9 cellular contexts compared by ENCODE assay signal in genomic region chr5:61450170-61450815, GRCh38.
DNase-seq lines count a peak whose midpoint lies in the region; FAIRE-seq and TF ChIP-seq lines count a peak whose summit lies in the region.
"Had no signal": no experiment of that assay in that cellular context is flagged by ENCODE, and none has a peak within 500 bp of the region (broad histone marks: within the 10 kb centered on the region; RNA-seq: fewer than 3 reads in every experiment).

No MANE protein-coding gene starts in this region.

- H3K36me3 Mint-ChIP-seq in Caco-2 (ENCODE audit: insufficient read depth, unreplicated experiment): peaks cover 6% of the 10 kb centered on the region

- in situ Hi-C loops in brain microvascular endothelial cell (cut with HindIII; ENCODE audit: low pct_ligation_motif_present, low sequenced_read_pairs): no loop called here

- DNase-seq in HTR-8/SVneo (ENCODE audit: insufficient read length, low spot score): peak; percentile 49
- DNase-seq in brain microvascular endothelial cell: peak; percentile 67
- DNase-seq in iris pigment epithelial cell (ENCODE audit: low read depth): peak; percentile 80
- DNase-seq in superior temporal gyrus (ENCODE audit: extremely low spot score): peak; percentile 58
- DNase-seq in OCI-M1 (lab: John Stamatoyannopoulos, UW): no peak
- no peak for DNase-seq in globus pallidus (ENCODE audit: low spot score)
- no peak for DNase-seq in Caco-2
- DNase-seq in AML-193 (lab: John Stamatoyannopoulos, UW): no peak

- no TSS peak for BruUV-seq in Caco-2 (replicated peaks; lab: Mats Ljungman, UMichigan)

- no peak overlapping the region for H3K4me3 Mint-ChIP-seq in Caco-2 (ENCODE audit: unreplicated experiment)
- H3K4me3 Mint-ChIP-seq: dendritic cell treated with granulocyte-macrophage colony-stimulating factor and Interleukin-4, amounts not matched to agents 40 ng/mL and 50 ng/mL, for 4 days had no signal

- no peak for FAIRE-seq in HTR-8/SVneo (lab: Jason Lieb, UNC)

- H3K27ac Mint-ChIP-seq in Caco-2 (ENCODE audit: unreplicated experiment): no peak overlapping the region
- H3K27ac Mint-ChIP-seq: dendritic cell treated with granulocyte-macrophage colony-stimulating factor and Interleukin-4, amounts not matched to agents 40 ng/mL and 50 ng/mL, for 4 days had no signal

- H3K27ac ChIP-seq in brain microvascular endothelial cell: peak overlapping the region; percentile 31

- no peaks in the 10 kb centered on the region for H3K36me3 ChIP-seq in brain microvascular endothelial cell (replicated peaks)
- no peaks in the 10 kb centered on the region; the same call in 1 of the 2 replicates for H3K36me3 ChIP-seq in Caco-2 (ENCODE audit: control insufficient read depth, insufficient read depth, low read length)

- intact Hi-C loops in Caco-2 (cut with micrococcal nuclease; ENCODE audit: unreplicated experiment): no loop called here

- H3K9me3 ChIP-seq in Caco-2: no peaks in the 10 kb centered on the region; the same call in 1 of the 2 replicates

- POLR2A ChIA-PET in Caco-2 (lab: Charles Lee): no interaction called here

- peaks cover 19% of the 10 kb centered on the region for H3K9me3 Mint-ChIP-seq in Caco-2 (ENCODE audit: unreplicated experiment)

- H3K4me3 ChIP-seq in brain microvascular endothelial cell (ENCODE audit: low read depth, low read length) (no peak overlapping the region), Caco-2 (ENCODE audit: low read depth, low read length) (no peak overlapping the region)

- H3K4me1 Mint-ChIP-seq in Caco-2 (ENCODE audit: low read depth, unreplicated experiment): no peaks in the 10 kb centered on the region

- no peaks in the 10 kb centered on the region for H3K27me3 Mint-ChIP-seq in Caco-2 (ENCODE audit: insufficient read depth, unreplicated experiment)
- H3K27me3 Mint-ChIP-seq: dendritic cell treated with granulocyte-macrophage colony-stimulating factor and Interleukin-4, amounts not matched to agents 40 ng/mL and 50 ng/mL, for 4 days had no signal

- H3K4me1 ChIP-seq in Caco-2: no peaks in the 10 kb centered on the region

- TF ChIP-seq CTCF in brain microvascular endothelial cell (IDR thresholded peaks at IDR 0.05; ENCODE audit: low read depth, low read length, missing control alignments) (no peak), Caco-2 (IDR thresholded peaks at IDR 0.05; ENCODE audit: insufficient read depth in 1 of 2, low read depth in 1 of 2, low read length in 1 of 2, severe bottlenecking in 1 of 2, unreplicated experiment in 1 of 2) (no peak)

- H3K27me3 ChIP-seq in brain microvascular endothelial cell (replicated peaks) (no peaks in the 10 kb centered on the region), Caco-2 (replicated peaks; ENCODE audit: control insufficient read depth, insufficient read depth, low read length) (no peaks in the 10 kb centered on the region)

- CTCF ChIA-PET in Caco-2 (lab: Charles Lee): no interaction called here

Comparison
In these comparisons a context has a peak if more than half of its experiments do, and no peak if none do; other contexts are left out.
1. DNase-seq: peak in HTR-8/SVneo (single experiment), brain microvascular endothelial cell (single experiment), iris pigment epithelial cell (single experiment) and superior temporal gyrus (single experiment); none in OCI-M1 (single experiment), globus pallidus (single experiment), Caco-2 (0 of 2) and AML-193 (0 of 2).